20 cellular contexts compared by ENCODE assay signal in the genomic region with DNA sequence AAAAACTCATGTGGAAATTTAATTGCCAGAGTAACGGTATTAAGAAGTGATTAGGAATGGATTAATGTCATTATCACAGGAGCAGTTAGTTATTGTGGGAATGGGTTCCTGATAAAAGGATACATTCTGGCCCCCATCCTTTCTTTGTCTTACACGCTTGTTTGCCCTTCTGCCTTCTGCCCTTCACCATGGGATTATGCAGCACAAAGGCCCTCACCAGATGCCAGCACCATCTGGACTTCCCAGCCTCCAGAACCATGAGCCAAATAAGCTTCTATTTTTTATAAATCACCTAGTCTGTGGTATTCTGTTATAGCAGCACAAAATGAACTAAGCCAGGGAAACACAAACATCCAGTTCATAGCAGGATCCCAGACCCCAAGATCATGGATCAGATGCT.
"Had no signal": no experiment of that assay in that cellular context is flagged by ENCODE, and none has a peak within 500 bp of the region (broad histone marks: within the 10 kb centered on the region; RNA-seq: fewer than 3 reads in every experiment).

No MANE protein-coding gene starts in this region.

- H3K27ac Mint-ChIP-seq: activated naive CD8-positive, alpha-beta T cell treated with anti-CD3 and anti-CD28 coated beads, Interleukin-2, amount 10 ng/mL, durations not matched to agents 7 days and 5 days; activated T-helper 17 cell treated with anti-CD3 and anti-CD28 coated beads, Interleukin-2, amount 50 U/mL, for 72 hours; memory B cell; nephron had no signal

- H3K27ac ChIP-seq: epithelial cell of prostate, gastroesophageal sphincter, heart left ventricle, pancreas, psoas muscle, right atrium auricular region, spleen, upper lobe of left lung had no signal

- H3K36me3 Mint-ChIP-seq: activated naive CD8-positive, alpha-beta T cell treated with anti-CD3 and anti-CD28 coated beads, Interleukin-2, amount 10 ng/mL, durations not matched to agents 7 days and 5 days; memory B cell had no signal

- H3K4me3 Mint-ChIP-seq: activated naive CD8-positive, alpha-beta T cell treated with anti-CD3 and anti-CD28 coated beads, Interleukin-2, amount 10 ng/mL, durations not matched to agents 7 days and 5 days; activated T-helper 17 cell treated with anti-CD3 and anti-CD28 coated beads, Interleukin-2, amount 50 U/mL, for 72 hours; memory B cell; nephron had no signal

- H3K9me3 Mint-ChIP-seq: activated T-helper 17 cell treated with anti-CD3 and anti-CD28 coated beads, Interleukin-2, amount 50 U/mL, for 72 hours; memory B cell had no signal

- DNase-seq: activated CD4-positive, alpha-beta T cell treated with anti-CD3 and anti-CD28 coated beads for 1 hour; activated CD4-positive, alpha-beta T cell treated with anti-CD3 and anti-CD28 coated beads, Interleukin-2, amount 50 U/mL, for 1 hour; activated naive CD4-positive, alpha-beta T cell; activated naive CD8-positive, alpha-beta T cell treated with anti-CD3 and anti-CD28 coated beads, Interleukin-2, amount 10 ng/mL, durations not matched to agents 7 days and 5 days; activated T-cell treated with anti-CD3 and anti-CD28 coated beads, Interleukin-2, amount 50 U/mL, for 1 hour; amniotic stem cell; heart left ventricle; islet precursor cell; pancreas; psoas muscle; spleen; stimulated activated CD4-positive, alpha-beta T cell treated with anti-CD3 and anti-CD28 coated beads, Interleukin-4, amount 100 ng/mL, for 24 hours; stimulated activated naive CD8-positive, alpha-beta T cell treated with anti-CD3 and anti-CD28 coated beads, Interleukin-15, Interleukin-2, amounts not matched to agents 100 U/mL and 50 U/mL, for 24 hours; upper lobe of left lung had no signal

- H3K4me1 Mint-ChIP-seq: activated naive CD8-positive, alpha-beta T cell treated with anti-CD3 and anti-CD28 coated beads, Interleukin-2, amount 10 ng/mL, durations not matched to agents 7 days and 5 days; activated T-helper 17 cell treated with anti-CD3 and anti-CD28 coated beads, Interleukin-2, amount 50 U/mL, for 72 hours; memory B cell; nephron had no signal

- ATAC-seq: activated T-helper 17 cell treated with anti-CD3 and anti-CD28 coated beads, Interleukin-2, amount 50 U/mL, for 72 hours; gastroesophageal sphincter; heart left ventricle; pancreas; psoas muscle; stimulated activated naive CD8-positive, alpha-beta T cell treated with anti-CD3 and anti-CD28 coated beads, Interleukin-15, Interleukin-2, amounts not matched to agents 100 U/mL and 50 U/mL, for 24 hours had no signal
